In genomic region chr13:40644838-40645620, GRCh38 we compare ENCODE assay signal across 11 cellular contexts. TPM values are rescaled to one million over a fixed set of nuclear protein-coding genes. Genes with fewer than 3 reads are reported as not detected.
DNase-seq lines count a peak whose midpoint lies in the region; ATAC-seq and TF ChIP-seq lines count a peak whose summit lies in the region.
"Had no signal": no experiment of that assay in that cellular context is flagged by ENCODE, and none has a peak within 500 bp of the region (broad histone marks: within the 10 kb centered on the region; RNA-seq: fewer than 3 reads in every experiment).

No MANE protein-coding gene starts in this region.

- WGBS in esophagus muscularis mucosa: 61% methylated on average over 3 of the region's 3 CpGs
- WGBS in lower leg skin, 2 donors: 59 to 60% methylated on average over 3 of the region's 3 CpGs

- peaks cover 77% of the 10 kb centered on the region for H3K4me1 Mint-ChIP-seq in activated CD4-positive, alpha-beta T cell treated with anti-CD3 and anti-CD28 coated beads, Interleukin-2, amount 10 ng/mL, durations not matched to agents 24 days and 14 days
- H3K4me1 Mint-ChIP-seq in activated B cell treated with CpG ODN at 0.5 μM for 24 hours: peaks cover 96% of the 10 kb centered on the region
- H3K4me1 Mint-ChIP-seq in stimulated activated effector memory CD8-positive, alpha-beta T cell treated with anti-CD3 and anti-CD28 coated beads, Interleukin-12 subunit alpha, Interleukin-12 subunit beta, amount 100 ng/mL, for 72 hours: peaks cover 86% of the 10 kb centered on the region

- H3K36me3 ChIP-seq in esophagus muscularis mucosa: no peaks in the 10 kb centered on the region
- H3K36me3 ChIP-seq: upper lobe of right lung had no signal

- ATAC-seq in activated B cell treated with CpG ODN at 0.5 μM for 24 hours (ENCODE audit: low read depth): no peak
- ATAC-seq in stimulated activated effector memory CD8-positive, alpha-beta T cell treated with anti-CD3 and anti-CD28 coated beads, Interleukin-12 subunit alpha, Interleukin-12 subunit beta, amount 100 ng/mL, for 72 hours: peak; percentile 80
- ATAC-seq: upper lobe of right lung had no signal

- no peaks in the 10 kb centered on the region for H3K9me3 ChIP-seq in esophagus muscularis mucosa
- H3K9me3 ChIP-seq: upper lobe of right lung had no signal

- no peaks in the 10 kb centered on the region for H3K9me3 Mint-ChIP-seq in activated CD4-positive, alpha-beta T cell treated with anti-CD3 and anti-CD28 coated beads, Interleukin-2, amount 10 ng/mL, durations not matched to agents 24 days and 14 days
- H3K9me3 Mint-ChIP-seq in activated B cell treated with CpG ODN at 0.5 μM for 24 hours: no peaks in the 10 kb centered on the region
- no peaks in the 10 kb centered on the region for H3K9me3 Mint-ChIP-seq in stimulated activated effector memory CD8-positive, alpha-beta T cell treated with anti-CD3 and anti-CD28 coated beads, Interleukin-12 subunit alpha, Interleukin-12 subunit beta, amount 100 ng/mL, for 72 hours

- intact Hi-C loops in activated CD4-positive, alpha-beta T cell treated with anti-CD3 and anti-CD28 coated beads, Interleukin-2, amount 10 ng/mL, durations not matched to agents 24 days and 14 days (cut with micrococcal nuclease): loop anchor here (2.0 kb wide), 1 partner anchor 18 kb away; no protein-coding TSS in a partner anchor
- intact Hi-C loops in activated B cell treated with CpG ODN at 0.5 μM for 24 hours (cut with micrococcal nuclease): loop anchor here (2.0 kb wide), 1 partner anchor 14 kb away; no protein-coding TSS in a partner anchor
- intact Hi-C loops in esophagus muscularis mucosa (cut with DNase I): no loop called here
- intact Hi-C loops in lower leg skin (cut with DNase I; ENCODE audit: low total_unique reads): no loop called here

- no peak for TF ChIP-seq CTCF in activated B cell treated with CpG ODN at 0.5 μM for 24 hours (IDR thresholded peaks at IDR 0.05)
- TF ChIP-seq CTCF in foreskin fibroblast (IDR thresholded peaks at IDR 0.05; ENCODE audit: low read depth, low read length): no peak
- TF ChIP-seq CTCF in esophagus muscularis mucosa (IDR thresholded peaks at IDR 0.05): no peak
- no peak for TF ChIP-seq CTCF in lower leg skin (IDR thresholded peaks at IDR 0.05)

- H3K27ac Mint-ChIP-seq in activated CD4-positive, alpha-beta T cell treated with anti-CD3 and anti-CD28 coated beads, Interleukin-2, amount 10 ng/mL, durations not matched to agents 24 days and 14 days: peak overlapping the region; percentile 54
- H3K27ac Mint-ChIP-seq in activated B cell treated with CpG ODN at 0.5 μM for 24 hours: peak overlapping the region; percentile 27
- peak overlapping the region; percentile 53 for H3K27ac Mint-ChIP-seq in stimulated activated effector memory CD8-positive, alpha-beta T cell treated with anti-CD3 and anti-CD28 coated beads, Interleukin-12 subunit alpha, Interleukin-12 subunit beta, amount 100 ng/mL, for 72 hours

- H3K4me3 ChIP-seq in foreskin fibroblast (ENCODE audit: low read depth in 1 of 2, low read length in 2 of 2) (no peak overlapping the region), esophagus muscularis mucosa (no peak overlapping the region), lower leg skin (ENCODE audit: low read depth, poor library complexity, severe bottlenecking) (no peak overlapping the region)
- H3K4me3 ChIP-seq: lung, upper lobe of right lung had no signal

- H3K27ac ChIP-seq in esophagus muscularis mucosa (replicated peaks in 1 of 4): no peak overlapping the region
- H3K27ac ChIP-seq: upper lobe of right lung had no signal

- H3K27me3 ChIP-seq in esophagus muscularis mucosa: no peaks in the 10 kb centered on the region
- H3K27me3 ChIP-seq: upper lobe of right lung had no signal

- POLR2A ChIA-PET in activated B cell treated with CpG ODN at 0.5 μM for 24 hours (lab: Charles Lee): interaction anchor here (0.6 kb wide), 1 partner anchor 24 kb away, joined by 3 read pairs; no protein-coding TSS in a partner anchor

- no peaks in the 10 kb centered on the region for H3K27me3 Mint-ChIP-seq in activated CD4-positive, alpha-beta T cell treated with anti-CD3 and anti-CD28 coated beads, Interleukin-2, amount 10 ng/mL, durations not matched to agents 24 days and 14 days
- H3K27me3 Mint-ChIP-seq in activated B cell treated with CpG ODN at 0.5 μM for 24 hours: no peaks in the 10 kb centered on the region

- CTCF ChIA-PET in activated B cell treated with CpG ODN at 0.5 μM for 24 hours (lab: Charles Lee): no interaction called here

- TF ChIP-seq POLR2A in esophagus muscularis mucosa (IDR thresholded peaks at IDR 0.05; ENCODE audit: low read depth) (no peak), lower leg skin (IDR thresholded peaks at IDR 0.05) (no peak)

- H3K36me3 Mint-ChIP-seq in activated CD4-positive, alpha-beta T cell treated with anti-CD3 and anti-CD28 coated beads, Interleukin-2, amount 10 ng/mL, durations not matched to agents 24 days and 14 days (ENCODE audit: low read depth): peaks cover 34% of the 10 kb centered on the region
- peaks cover 10% of the 10 kb centered on the region for H3K36me3 Mint-ChIP-seq in activated B cell treated with CpG ODN at 0.5 μM for 24 hours (ENCODE audit: low read depth)
- H3K36me3 Mint-ChIP-seq in stimulated activated effector memory CD8-positive, alpha-beta T cell treated with anti-CD3 and anti-CD28 coated beads, Interleukin-12 subunit alpha, Interleukin-12 subunit beta, amount 100 ng/mL, for 72 hours: no peaks in the 10 kb centered on the region

- DNase-seq in activated CD4-positive, alpha-beta T cell treated with anti-CD3 and anti-CD28 coated beads, Interleukin-2, amount 10 ng/mL, durations not matched to agents 24 days and 14 days: no peak
- DNase-seq in activated CD4-positive, alpha-beta T cell treated with anti-CD3 and anti-CD28 coated beads, Interleukin-2, amount 50 U/mL, for 4 hours: no peak
- DNase-seq in activated B cell treated with CpG ODN at 0.5 μM for 24 hours (no peak), fibroblast of peridontal ligament (ENCODE audit: extremely low read depth) (peak; percentile 12), foreskin fibroblast (no peak), esophagus muscularis mucosa (ENCODE audit: extremely low spot score) (no peak), lower leg skin (ENCODE audit: low spot score in 2 of 2) (no peak)
- no peak for DNase-seq in stimulated activated effector memory CD8-positive, alpha-beta T cell treated with anti-CD3 and anti-CD28 coated beads, Interleukin-12 subunit alpha, Interleukin-12 subunit beta, amount 100 ng/mL, for 72 hours (ENCODE audit: low spot score in 2 of 2)
- DNase-seq: NCI-H748 treated with DMSO at 0.1 percent for 48 hours, upper lobe of right lung had no signal

- H3K4me1 ChIP-seq in esophagus muscularis mucosa: peaks cover 65 to 93% (median 82%) of the 10 kb centered on the region in 4 donors

- no peak for TF ChIP-seq EP300 in esophagus muscularis mucosa (IDR thresholded peaks at IDR 0.05)

- peak overlapping the region; percentile 36 for H3K4me3 Mint-ChIP-seq in activated CD4-positive, alpha-beta T cell treated with anti-CD3 and anti-CD28 coated beads, Interleukin-2, amount 10 ng/mL, durations not matched to agents 24 days and 14 days
- no peak overlapping the region for H3K4me3 Mint-ChIP-seq in activated B cell treated with CpG ODN at 0.5 μM for 24 hours
- no peak overlapping the region for H3K4me3 Mint-ChIP-seq in stimulated activated effector memory CD8-positive, alpha-beta T cell treated with anti-CD3 and anti-CD28 coated beads, Interleukin-12 subunit alpha, Interleukin-12 subunit beta, amount 100 ng/mL, for 72 hours

RNA-seq across cellular contexts. Expression of gene FOXO1, which starts 21.4 kb away (rescaled TPM):
- total RNA-seq in activated CD4-positive, alpha-beta T cell treated with anti-CD3 and anti-CD28 coated beads, Interleukin-2, amount 10 ng/mL, durations not matched to agents 24 days and 14 days: 38.1 and 39.6 TPM in 2 replicates
- total RNA-seq in activated B cell treated with CpG ODN at 0.5 μM for 24 hours: 47.5 and 50.4 TPM in 2 replicates
- total RNA-seq in esophagus muscularis mucosa: 10 to 100 TPM; 65.6 to 87.4 (median 78.5) TPM
- total RNA-seq in lower leg skin: 10 to 100 TPM; 43.6 to 75.9 (median 52.0) TPM

Comparison
In these comparisons a context has a peak if more than half of its experiments do, and no peak if none do; other contexts are left out.
1. intact Hi-C loops: an anchor here in activated CD4-positive, alpha-beta T cell treated with anti-CD3 and anti-CD28 coated beads, Interleukin-2, amount 10 ng/mL, durations not matched to agents 24 days and 14 days (2.0 kb wide) and activated B cell treated with CpG ODN at 0.5 μM for 24 hours (2.0 kb wide); none called in esophagus muscularis mucosa and lower leg skin.